14 cellular contexts compared by ENCODE assay signal in genomic region chr3:124634210-124635168, GRCh38.
DNase-seq lines count a peak whose midpoint lies in the region; ATAC-seq lines count a peak whose summit lies in the region.
"Had no signal": no experiment of that assay in that cellular context is flagged by ENCODE, and none has a peak within 500 bp of the region (broad histone marks: within the 10 kb centered on the region; RNA-seq: fewer than 3 reads in every experiment).

No MANE protein-coding gene starts in this region.

- peaks cover 33% of the 10 kb centered on the region for H3K4me1 Mint-ChIP-seq in stimulated activated naive CD8-positive, alpha-beta T cell treated with anti-CD3 and anti-CD28 coated beads, Interleukin-15, amount 100 ng/mL, for 72 hours
- peaks cover 5 to 10% of the 10 kb centered on the region in 2 donors for H3K4me1 Mint-ChIP-seq in effector memory CD8-positive, alpha-beta T cell (ENCODE audit: low read depth in 2 of 2)

- intact Hi-C loops in left colon (cut with DNase I, micrococcal nuclease) = no loop called here

- peak overlapping the region in 1 of 2 donors; percentile 49 for H3K27ac Mint-ChIP-seq in stimulated activated naive CD8-positive, alpha-beta T cell treated with anti-CD3 and anti-CD28 coated beads, Interleukin-15, amount 100 ng/mL, for 72 hours
- H3K27ac Mint-ChIP-seq in effector memory CD8-positive, alpha-beta T cell = no peak overlapping the region
- H3K27ac Mint-ChIP-seq: activated T-cell treated with anti-CD3 and anti-CD28 coated beads, Interleukin-2, amount 50 U/mL, for 72 hours had no signal

- H3K9me3 Mint-ChIP-seq in stimulated activated naive CD8-positive, alpha-beta T cell treated with anti-CD3 and anti-CD28 coated beads, Interleukin-15, amount 100 ng/mL, for 72 hours = no peaks in the 10 kb centered on the region
- H3K9me3 Mint-ChIP-seq in effector memory CD8-positive, alpha-beta T cell = no peaks in the 10 kb centered on the region
- H3K9me3 Mint-ChIP-seq: activated T-cell treated with anti-CD3 and anti-CD28 coated beads, Interleukin-2, amount 50 U/mL, for 72 hours had no signal

- DNase-seq in COLO668 (lab: John Stamatoyannopoulos, UW; ENCODE audit: unreplicated experiment) (peak; percentile 8), HuH-7 (ENCODE audit: low spot score) (peak; percentile 28), left colon (peak; percentile 58 to 72)
- DNase-seq in stimulated activated naive CD8-positive, alpha-beta T cell treated with anti-CD3 and anti-CD28 coated beads, Interleukin-15, amount 100 ng/mL, for 72 hours = no peak
- no peak for DNase-seq in effector memory CD8-positive, alpha-beta T cell
- no peak for DNase-seq in activated naive CD4-positive, alpha-beta T cell treated with Interleukin-2 at 50 U/mL for 16 hours
- no peak for DNase-seq in activated CD4-positive, CD25-positive, alpha-beta regulatory T cell treated with anti-CD3 and anti-CD28 coated beads, Interleukin-2, amount 50 U/mL, for 72 hours
- DNase-seq: activated T-cell treated with anti-CD3 and anti-CD28 coated beads, Interleukin-2, amount 50 U/mL, for 72 hours; DMS79; head of caudate nucleus; NCI-H1417 treated with DMSO at 0.1 percent for 48 hours; WERI-Rb-1 had no signal

- no peaks in the 10 kb centered on the region for H3K36me3 Mint-ChIP-seq in effector memory CD8-positive, alpha-beta T cell (ENCODE audit: insufficient read depth)

- peaks cover 42% of the 10 kb centered on the region for H3K27me3 Mint-ChIP-seq in stimulated activated naive CD8-positive, alpha-beta T cell treated with anti-CD3 and anti-CD28 coated beads, Interleukin-15, amount 100 ng/mL, for 72 hours
- H3K27me3 Mint-ChIP-seq in effector memory CD8-positive, alpha-beta T cell = peaks cover 33 to 50% of the 10 kb centered on the region in 2 donors

- ATAC-seq in GM19395 (IDR thresholded peaks at IDR 0.05; ENCODE audit: unreplicated experiment) = peak; percentile 73
- peak; percentile 63 for ATAC-seq in left colon
- ATAC-seq in stimulated activated naive CD8-positive, alpha-beta T cell treated with anti-CD3 and anti-CD28 coated beads, Interleukin-15, amount 100 ng/mL, for 72 hours = no peak
- ATAC-seq in effector memory CD8-positive, alpha-beta T cell (replicated peaks) = no peak
- ATAC-seq: activated T-cell treated with anti-CD3 and anti-CD28 coated beads, Interleukin-2, amount 50 U/mL, for 72 hours; Right ventricle myocardium inferior had no signal

- H3K4me3 Mint-ChIP-seq in stimulated activated naive CD8-positive, alpha-beta T cell treated with anti-CD3 and anti-CD28 coated beads, Interleukin-15, amount 100 ng/mL, for 72 hours = no peak overlapping the region
- no peak overlapping the region for H3K4me3 Mint-ChIP-seq in effector memory CD8-positive, alpha-beta T cell
- H3K4me3 Mint-ChIP-seq: activated T-cell treated with anti-CD3 and anti-CD28 coated beads, Interleukin-2, amount 50 U/mL, for 72 hours had no signal

Comparison
In these comparisons a context has a peak if more than half of its experiments do, and no peak if none do; other contexts are left out.
1. DNase-seq: peak in COLO668 (single experiment), HuH-7 (single experiment) and left colon (2 of 2); none in stimulated activated naive CD8-positive, alpha-beta T cell treated with anti-CD3 and anti-CD28 coated beads, Interleukin-15, amount 100 ng/mL, for 72 hours (0 of 2), effector memory CD8-positive, alpha-beta T cell (0 of 3), activated naive CD4-positive, alpha-beta T cell treated with Interleukin-2 at 50 U/mL for 16 hours (single experiment) and activated CD4-positive, CD25-positive, alpha-beta regulatory T cell treated with anti-CD3 and anti-CD28 coated beads, Interleukin-2, amount 50 U/mL, for 72 hours (single experiment).
2. ATAC-seq: peak in GM19395 (single experiment) and left colon (single experiment); none in stimulated activated naive CD8-positive, alpha-beta T cell treated with anti-CD3 and anti-CD28 coated beads, Interleukin-15, amount 100 ng/mL, for 72 hours (single experiment) and effector memory CD8-positive, alpha-beta T cell (single experiment).